ENCODE assay signal across 25 cellular contexts in the genomic region with DNA sequence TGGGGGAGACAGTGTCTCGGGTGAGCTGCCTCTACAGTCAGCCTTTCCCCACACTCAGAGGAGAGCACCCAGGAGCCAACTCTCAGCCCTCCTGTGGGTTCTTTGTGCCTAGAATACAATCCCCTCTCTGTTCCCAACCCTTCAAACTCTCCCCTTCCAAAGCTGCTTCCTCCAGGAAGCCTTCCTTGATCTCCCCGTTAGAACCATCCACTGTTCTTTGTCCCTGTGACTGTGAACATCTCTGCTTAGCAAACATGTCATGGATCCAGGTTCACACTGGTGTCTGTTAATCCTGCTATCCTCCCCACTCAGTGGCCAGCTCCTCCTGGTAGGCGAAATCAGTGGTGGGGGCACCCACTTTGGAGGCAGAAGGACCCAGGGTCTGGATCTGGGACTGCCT.
"Had no signal": no experiment of that assay in that cellular context is flagged by ENCODE, and none has a peak within 500 bp of the region (broad histone marks: within the 10 kb centered on the region; RNA-seq: fewer than 3 reads in every experiment).

No MANE protein-coding gene starts in this region.

- H3K4me2 ChIP-seq: hepatocyte had no signal

- H3K4me3 ChIP-seq: coronary artery, esophagus muscularis mucosa, gastroesophageal sphincter, heart left ventricle, hepatocyte, left lung, prostate gland, right atrium auricular region, skin epidermis, spleen, suprapubic skin, transverse colon, upper lobe of right lung, uterus had no signal

- H3K4me1 ChIP-seq: left lung, prostate gland, transverse colon, upper lobe of right lung had no signal

- H3K36me3 Mint-ChIP-seq: naive thymus-derived CD8-positive, alpha-beta T cell; stimulated activated naive B cell treated with anti-CD40 and anti-IgM and Interleukin-4, amounts not matched to agents 10 μg/mL and 1 μg/mL and 100 μg/mL, for 72 hours had no signal

- H3K27ac Mint-ChIP-seq: stimulated activated naive CD8-positive, alpha-beta T cell treated with anti-CD3 and anti-CD28 coated beads, Interleukin-15, amount 100 ng/mL, for 72 hours had no signal

- H3K4me3 Mint-ChIP-seq: naive thymus-derived CD8-positive, alpha-beta T cell; stimulated activated naive B cell treated with anti-CD40 and anti-IgM and Interleukin-4, amounts not matched to agents 10 μg/mL and 1 μg/mL and 100 μg/mL, for 72 hours; stimulated activated naive CD8-positive, alpha-beta T cell treated with anti-CD3 and anti-CD28 coated beads, Interleukin-15, amount 100 ng/mL, for 72 hours had no signal

- H3K4me1 Mint-ChIP-seq: stimulated activated naive B cell treated with anti-CD40 and anti-IgM and Interleukin-4, amounts not matched to agents 10 μg/mL and 1 μg/mL and 100 μg/mL, for 72 hours had no signal

- H3K79me2 ChIP-seq: hepatocyte had no signal

- H3K9me3 Mint-ChIP-seq: stimulated activated naive B cell treated with anti-CD40 and anti-IgM and Interleukin-4, amounts not matched to agents 10 μg/mL and 1 μg/mL and 100 μg/mL, for 72 hours had no signal

- H3K27me3 ChIP-seq: esophagus muscularis mucosa, gastroesophageal sphincter, hepatocyte, right atrium auricular region, upper lobe of right lung, uterus had no signal

- H3K36me3 ChIP-seq: esophagus muscularis mucosa, gastroesophageal sphincter, heart left ventricle, left lung, prostate gland, right atrium auricular region, spleen, suprapubic skin, transverse colon, upper lobe of right lung, uterus had no signal

- DNase-seq: dermis blood vessel endothelial cell; effector memory CD4-positive, alpha-beta T cell; foreskin keratinocyte; heart left ventricle; kidney; left lung; mesenchymal stem cell; midbrain; naive thymus-derived CD8-positive, alpha-beta T cell; spleen; stimulated activated CD4-positive, alpha-beta T cell treated with anti-CD3 and anti-CD28 coated beads, Interleukin-4, amount 100 ng/mL, for 4 hours; stimulated activated naive B cell treated with anti-CD40 and anti-IgM and Interleukin-4, amounts not matched to agents 10 μg/mL and 1 μg/mL and 100 μg/mL, for 72 hours; stimulated activated naive CD8-positive, alpha-beta T cell treated with anti-CD3 and anti-CD28 coated beads, Interleukin-15, amount 100 ng/mL, for 72 hours; transverse colon; upper lobe of right lung; uterus had no signal

- H2AFZ ChIP-seq: hepatocyte had no signal

- H3K9me3 ChIP-seq: esophagus muscularis mucosa, prostate gland, suprapubic skin, transverse colon, upper lobe of right lung, uterus had no signal

- FAIRE-seq: endothelial cell of umbilical vein, kidney had no signal

- ATAC-seq: foreskin keratinocyte; gastroesophageal sphincter; heart left ventricle; left lung; naive thymus-derived CD8-positive, alpha-beta T cell; stimulated activated naive B cell treated with anti-CD40 and anti-IgM and Interleukin-4, amounts not matched to agents 10 μg/mL and 1 μg/mL and 100 μg/mL, for 72 hours; stimulated activated naive CD8-positive, alpha-beta T cell treated with anti-CD3 and anti-CD28 coated beads, Interleukin-15, amount 100 ng/mL, for 72 hours had no signal

- H3K27ac ChIP-seq: coronary artery, esophagus muscularis mucosa, foreskin keratinocyte, gastroesophageal sphincter, heart left ventricle, hepatocyte, left lung, prostate gland, right atrium auricular region, skin epidermis, spleen, suprapubic skin, transverse colon, upper lobe of right lung, uterus had no signal
